ENCODE assay signal across 16 cellular contexts in genomic region chr10:25747038-25747437, GRCh38.
"Had no signal": no experiment of that assay in that cellular context is flagged by ENCODE, and none has a peak within 500 bp of the region (broad histone marks: within the 10 kb centered on the region; RNA-seq: fewer than 3 reads in every experiment).

No MANE protein-coding gene starts in this region.

- H3K36me3 ChIP-seq: right lobe of liver, spleen had no signal

- H3K27me3 ChIP-seq: body of pancreas, hepatocyte, right lobe of liver, spleen had no signal

- H3K27ac ChIP-seq: body of pancreas, epithelial cell of prostate, hepatocyte, right lobe of liver, spleen, VCaP had no signal

- ATAC-seq: body of pancreas; left cardiac atrium; right lobe of liver; stimulated activated naive B cell treated with anti-CD40 and anti-IgM and Interleukin-4, amounts not matched to agents 10 μg/mL and 1 μg/mL and 100 μg/mL, for 72 hours had no signal

- H3K9me3 ChIP-seq: body of pancreas, right lobe of liver, spleen had no signal

- H3K4me3 ChIP-seq: body of pancreas, hepatocyte, lung, right lobe of liver, spleen had no signal

- H3K4me1 ChIP-seq: body of pancreas, right lobe of liver, spleen had no signal

- DNase-seq: activated naive CD4-positive, alpha-beta T cell treated with anti-CD3 and anti-CD28 coated beads for 36 hours; body of pancreas; effector memory CD4-positive, alpha-beta T cell; left cardiac atrium; naive B cell; posterior cingulate gyrus; right lobe of liver; spleen; stimulated activated CD4-positive, alpha-beta T cell treated with anti-CD3 and anti-CD28 coated beads, Interleukin-1b, Interleukin-23, amount 100 ng/mL, for 48 hours; stimulated activated naive B cell treated with anti-CD40 and anti-IgM and Interleukin-4, amounts not matched to agents 10 μg/mL and 1 μg/mL and 100 μg/mL, for 72 hours; substantia nigra; T1000 had no signal
